19 cellular contexts compared by ENCODE assay signal in the genomic region with DNA sequence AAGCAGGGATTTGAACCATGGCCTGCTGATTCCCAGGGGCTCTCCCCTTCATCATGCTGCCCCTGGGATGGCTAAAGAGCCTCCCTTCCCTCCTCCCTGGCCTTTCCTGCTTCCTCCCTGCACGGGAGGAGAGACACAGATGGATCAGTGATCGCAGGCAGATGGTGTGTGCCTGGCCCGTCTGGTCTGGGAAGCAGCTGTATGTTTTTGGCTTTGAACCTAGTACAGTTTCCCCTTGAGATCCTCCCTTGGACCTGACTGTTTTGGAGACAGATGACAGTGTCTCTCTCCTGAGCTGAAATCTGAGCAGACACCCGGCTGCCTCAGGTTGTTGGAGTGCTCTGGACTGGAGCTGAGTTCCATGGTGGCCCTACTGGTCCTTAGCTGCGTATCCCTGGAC. TPM values are rescaled to one million over a fixed set of nuclear protein-coding genes. Genes with fewer than 3 reads are reported as not detected.
DNase-seq lines count a peak whose midpoint lies in the region; ATAC-seq and TF ChIP-seq lines count a peak whose summit lies in the region.
"Had no signal": no experiment of that assay in that cellular context is flagged by ENCODE, and none has a peak within 500 bp of the region (broad histone marks: within the 10 kb centered on the region; RNA-seq: fewer than 3 reads in every experiment).

No MANE protein-coding gene starts in this region.

- no TSS peak for BruUV-seq in MCF 10A (replicated peaks; lab: Mats Ljungman, UMichigan)

- no peak for DNase-seq in left ventricle myocardium superior
- no peak for DNase-seq in right cardiac atrium
- DNase-seq in NCI-H82 (lab: John Stamatoyannopoulos, UW): peak; percentile 92
- DNase-seq in left kidney (ENCODE audit: low read depth, low spot score): peak; percentile 52
- no peak for DNase-seq in mesenteric fat pad (ENCODE audit: low spot score)
- DNase-seq in thyroid gland: no peak
- no peak for DNase-seq in NCI-H1436 treated with DMSO at 0.1 percent for 48 hours (lab: John Stamatoyannopoulos, UW)
- DNase-seq in MCF 10A (ENCODE audit: unreplicated experiment): no peak
- DNase-seq: 8988T; CD8-positive, alpha-beta memory T cell; GDM1; GOT3; MG63; NCI-H1105; NCI-H187 treated with DMSO at 0.1 percent for 48 hours; NCI-H526; PC-3 had no signal

- WGBS in right cardiac atrium: 31% methylated on average over 5 of the region's 5 CpGs
- 61 to 67% methylated on average over 2 to 5 of the region's 5 CpGs for WGBS in thyroid gland, 2 donors

- H3K27me3 ChIP-seq in right cardiac atrium (ENCODE audit: control insufficient read depth, insufficient read depth) (no peaks in the 10 kb centered on the region), thyroid gland (no peaks in the 10 kb centered on the region)
- H3K27me3 ChIP-seq: BLaER1, MG63 had no signal

- POLR2A ChIA-PET in MCF 10A (lab: Yijun Ruan, JAX): interaction anchor here (1.2 kb wide), 1 partner anchor 9 kb away, joined by 3 read pairs; no protein-coding TSS in a partner anchor

- no peak overlapping the region for H3K27ac Mint-ChIP-seq in MCF 10A (ENCODE audit: low read depth, unreplicated experiment)
- H3K27ac Mint-ChIP-seq: CD8-positive, alpha-beta memory T cell had no signal

- H3K36me3 Mint-ChIP-seq in MCF 10A (ENCODE audit: insufficient read depth, unreplicated experiment): no peaks in the 10 kb centered on the region

- peaks cover 7% of the 10 kb centered on the region for H3K9me3 Mint-ChIP-seq in MCF 10A (ENCODE audit: unreplicated experiment)

- no peak overlapping the region for H3K4me3 ChIP-seq in right cardiac atrium (ENCODE audit: low read length)
- no peak overlapping the region for H3K4me3 ChIP-seq in thyroid gland (replicated peaks in 1 of 3)
- H3K4me3 ChIP-seq: BLaER1, MG63 had no signal

- H3K27ac ChIP-seq in right cardiac atrium (ENCODE audit: low read length) (no peak overlapping the region), thyroid gland (no peak overlapping the region)
- H3K27ac ChIP-seq: BLaER1, RWPE1 had no signal

- H3K27me3 Mint-ChIP-seq in MCF 10A (ENCODE audit: insufficient read depth, unreplicated experiment): peaks cover 11% of the 10 kb centered on the region

- no peaks in the 10 kb centered on the region for H3K36me3 ChIP-seq in thyroid gland
- H3K36me3 ChIP-seq: BLaER1, MG63 had no signal

- H3K4me1 ChIP-seq in right cardiac atrium (ENCODE audit: control insufficient read depth, insufficient read depth, low read length): no peaks in the 10 kb centered on the region
- H3K4me1 ChIP-seq in thyroid gland: no peaks in the 10 kb centered on the region
- H3K4me1 ChIP-seq: BLaER1 had no signal

- peak; percentile 30 for ATAC-seq in left ventricle myocardium superior
- no peak for ATAC-seq in right cardiac atrium
- ATAC-seq: PC-3 had no signal

- H3K4me1 Mint-ChIP-seq in MCF 10A (ENCODE audit: insufficient read depth, unreplicated experiment): no peaks in the 10 kb centered on the region
- H3K4me1 Mint-ChIP-seq: CD8-positive, alpha-beta memory T cell had no signal

- TF ChIP-seq POLR2A in thyroid gland (IDR thresholded peaks at IDR 0.05): no peak

- no peak for TF ChIP-seq CTCF in thyroid gland (IDR thresholded peaks at IDR 0.05)
- no peak for TF ChIP-seq CTCF in MCF 10A (IDR thresholded peaks at IDR 0.05; ENCODE audit: unreplicated experiment)

- H3K4me3 Mint-ChIP-seq in MCF 10A (ENCODE audit: unreplicated experiment): no peak overlapping the region
- H3K4me3 Mint-ChIP-seq: CD8-positive, alpha-beta memory T cell had no signal

- no peaks in the 10 kb centered on the region for H3K9me3 ChIP-seq in right cardiac atrium (ENCODE audit: control insufficient read depth, low read length)
- no peaks in the 10 kb centered on the region for H3K9me3 ChIP-seq in thyroid gland
- H3K9me3 ChIP-seq: MG63 had no signal

- intact Hi-C loops in left ventricle myocardium superior (cut with micrococcal nuclease) (no loop called here), right cardiac atrium (cut with DNase I) (no loop called here), thyroid gland (cut with DNase I) (no loop called here), MCF 10A (cut with micrococcal nuclease) (no loop called here)

- CTCF ChIA-PET in MCF 10A (lab: Yijun Ruan, JAX): interaction anchor here (0.6 to 1.1 kb wide), 2 partner anchors 19 to 282 kb away, joined by 3 read pairs; no protein-coding TSS in a partner anchor

RNA-seq across cellular contexts. Expression of a gene that starts 29.0 kb away (rescaled TPM):
- not detected for total RNA-seq in left ventricle myocardium superior
- total RNA-seq in right cardiac atrium: not detected
- polyA plus RNA-seq in right cardiac atrium: not detected
- 0.67 TPM for total RNA-seq in mesenteric fat pad
- 10 to 100 TPM; 12.9 to 26.9 (median 18.6) TPM for total RNA-seq in thyroid gland
- not detected in 2 replicates for total RNA-seq in MCF 10A (2022)
- total RNA-seq: CD8-positive, alpha-beta memory T cell had no signal
- polyA plus RNA-seq: CD8-positive, alpha-beta memory T cell had no signal

RNA-seq across cellular contexts. Expression of a gene that starts 44.6 kb away (rescaled TPM):
- total RNA-seq in left ventricle myocardium superior (2.0 TPM), right cardiac atrium (1 to 10 TPM in 2 of 4 donors, under 1 TPM in 2; 0.34 to 1.6 (median 0.91) TPM), mesenteric fat pad (1.4 TPM), thyroid gland (1 to 10 TPM in 3 of 4 donors, not detected in 1; 1.3 to 2.1 (median 1.6) TPM), MCF 10A (2022) (not detected in 2 replicates)
- 1.6 TPM for polyA plus RNA-seq in right cardiac atrium
- total RNA-seq: CD8-positive, alpha-beta memory T cell had no signal
- polyA plus RNA-seq: CD8-positive, alpha-beta memory T cell had no signal

Comparison
In these comparisons a context has a peak if more than half of its experiments do, and no peak if none do; other contexts are left out.
1. DNase-seq: peak in NCI-H82 (single experiment) and left kidney (single experiment); none in left ventricle myocardium superior (single experiment), right cardiac atrium (0 of 3), mesenteric fat pad (single experiment), thyroid gland (0 of 2), NCI-H1436 treated with DMSO at 0.1 percent for 48 hours (single experiment) and MCF 10A (single experiment).